In genomic region chr9:122368642-122369041, GRCh38 we compare ENCODE assay signal across 18 cellular contexts. TPM values are rescaled to one million over a fixed set of nuclear protein-coding genes. Genes with fewer than 3 reads are reported as not detected.
DNase-seq lines count a peak whose midpoint lies in the region; ATAC-seq, FAIRE-seq and TF ChIP-seq lines count a peak whose summit lies in the region.
"Had no signal": no experiment of that assay in that cellular context is flagged by ENCODE, and none has a peak within 500 bp of the region (broad histone marks: within the 10 kb centered on the region; RNA-seq: fewer than 3 reads in every experiment).

No MANE protein-coding gene starts in this region.

- no peak overlapping the region for H2BK20ac ChIP-seq in H1 (ENCODE audit: low read length)

- no peak overlapping the region for H3K27ac ChIP-seq in H1 (ENCODE audit: low read depth, low read length)
- H3K27ac ChIP-seq in spleen: no peak overlapping the region
- H3K27ac ChIP-seq: 22Rv1, A549, BLaER1 had no signal

- TF ChIP-seq CTCF in H1 (IDR thresholded peaks at IDR 0.05; ENCODE audit: control extremely low read depth in 1 of 3, insufficient read depth in 1 of 3, low read depth in 1 of 3, low read length in 3 of 3) (no peak), spleen (IDR thresholded peaks at IDR 0.05 in 8 of 11, conservative IDR thresholded peaks at IDR 0.05 in 3 of 11) (no peak)

- H3K56ac ChIP-seq in H1 (replicated peaks; ENCODE audit: insufficient read length, low read depth, low read length): no peak overlapping the region

- no peak overlapping the region for H3K23ac ChIP-seq in H1 (ENCODE audit: insufficient read length)

- CTCF ChIA-PET in H1 (lab: Charles Lee; ENCODE audit: partially characterized antibody): interaction anchor here (0.9 to 6.1 kb wide), 7 partner anchors 10 to 270 kb away, joined by 3 to 42 read pairs (median 4); no protein-coding TSS in a partner anchor

- H3K27ac Mint-ChIP-seq in stimulated activated naive CD8-positive, alpha-beta T cell treated with anti-CD3 and anti-CD28 coated beads, Interleukin-15, Interleukin-2, amounts not matched to agents 100 ng/mL and 50 ng/mL, for 24 hours: peak overlapping the region; percentile 41
- H3K27ac Mint-ChIP-seq in stimulated activated naive CD8-positive, alpha-beta T cell treated with anti-CD3 and anti-CD28 coated beads, Interleukin-15, amount 100 ng/mL, for 72 hours: no peak overlapping the region
- H3K27ac Mint-ChIP-seq: CD14-positive monocyte; CD4-positive, alpha-beta memory T cell had no signal

- no peak overlapping the region for H3K4ac ChIP-seq in H1 (replicated peaks; ENCODE audit: insufficient read length, low read depth, low read length)

- H3K36me3 ChIP-seq in H1 (ENCODE audit: control insufficient read depth in 2 of 4, insufficient read depth in 4 of 4, low read length in 3 of 4) (no peaks in the 10 kb centered on the region), spleen (no peaks in the 10 kb centered on the region)
- H3K36me3 ChIP-seq: BLaER1, HAP-1 had no signal

- no peak overlapping the region for H2BK120ac ChIP-seq in H1 (replicated peaks; ENCODE audit: low read depth, low read length)

- TF ChIP-seq EP300 in H1 (IDR thresholded peaks at IDR 0.05; ENCODE audit: borderline replicate concordance in 1 of 2, low read depth in 2 of 2, low read length in 2 of 2): no peak

- H2BK15ac ChIP-seq in H1 (ENCODE audit: low read length): peak overlapping the region; percentile 72; the same call in 1 of the 2 replicates

- no peaks in the 10 kb centered on the region for H3K79me2 ChIP-seq in H1 (ENCODE audit: control insufficient read depth in 1 of 2, insufficient read depth in 2 of 2, low read length in 2 of 2)

- POLR2A ChIA-PET in H1 (lab: Charles Lee; ENCODE audit: partially characterized antibody): interaction anchor here (1.0 kb wide), 1 partner anchor 242 kb away, joined by 3 read pairs; no protein-coding TSS in a partner anchor

- TF ChIP-seq RAD21 in H1 (IDR thresholded peaks at IDR 0.05 in 1 of 2, conservative IDR thresholded peaks at IDR 0.05 in 1 of 2; ENCODE audit: low read depth in 2 of 2, low read length in 2 of 2): no peak

- no peaks in the 10 kb centered on the region for H3K79me1 ChIP-seq in H1 (ENCODE audit: low read depth, low read length)

- H4K20me1 ChIP-seq in H1 (replicated peaks in 1 of 2; ENCODE audit: control insufficient read depth in 1 of 2, insufficient read depth in 2 of 2, low read length in 2 of 2): no peaks in the 10 kb centered on the region
- H4K20me1 ChIP-seq: BLaER1 had no signal

- no peak for FAIRE-seq in H1 (lab: Jason Lieb, UNC)
- FAIRE-seq: A549 had no signal

- H3K9me3 ChIP-seq in H1 (ENCODE audit: insufficient read depth in 2 of 2, low read depth in 1 of 2, low read length in 1 of 2) (no peaks in the 10 kb centered on the region), spleen (no peaks in the 10 kb centered on the region)
- H3K9me3 ChIP-seq: A549, BLaER1, HAP-1 had no signal

- H3K4me1 ChIP-seq in H1 (replicated peaks in 1 of 4; ENCODE audit: control insufficient read depth in 3 of 4, insufficient read depth in 4 of 4, low read length in 3 of 4) (peaks cover 4 to 6% (median 5%) of the 10 kb centered on the region in 4 experiments; a peak in 4 of 7 replicates), spleen (peaks cover 7 to 38% (median 20%) of the 10 kb centered on the region in 6 donors)

- H3K36me3 Mint-ChIP-seq in stimulated activated naive CD8-positive, alpha-beta T cell treated with anti-CD3 and anti-CD28 coated beads, Interleukin-15, Interleukin-2, amounts not matched to agents 100 ng/mL and 50 ng/mL, for 24 hours (ENCODE audit: low read depth): no peaks in the 10 kb centered on the region
- H3K36me3 Mint-ChIP-seq: CD4-positive, alpha-beta memory T cell had no signal

- no peak for DNase-seq in stimulated activated naive CD8-positive, alpha-beta T cell treated with anti-CD3 and anti-CD28 coated beads, Interleukin-15, amount 100 ng/mL, for 72 hours
- DNase-seq in H1 (ENCODE audit: low read depth in 1 of 2, low spot score in 2 of 2): no peak
- DNase-seq in spleen: peak; percentile 41
- no peak for DNase-seq in NCI-H2107 (lab: John Stamatoyannopoulos, UW)
- no peak for DNase-seq in left cardiac atrium
- DNase-seq: AML-193; CD4-positive, alpha-beta memory T cell; DMS153; DMS79 treated with DMSO at 0.1 percent for 48 hours; GF-D8; KG1 had no signal

- H3K23me2 ChIP-seq in H1 (ENCODE audit: low read depth, low read length): peaks cover 8% of the 10 kb centered on the region

- H3K4me1 Mint-ChIP-seq in stimulated activated naive CD8-positive, alpha-beta T cell treated with anti-CD3 and anti-CD28 coated beads, Interleukin-15, Interleukin-2, amounts not matched to agents 100 ng/mL and 50 ng/mL, for 24 hours (ENCODE audit: low read depth): peaks cover 14% of the 10 kb centered on the region
- peaks cover 14% of the 10 kb centered on the region for H3K4me1 Mint-ChIP-seq in stimulated activated naive CD8-positive, alpha-beta T cell treated with anti-CD3 and anti-CD28 coated beads, Interleukin-15, amount 100 ng/mL, for 72 hours

- peaks cover 29% of the 10 kb centered on the region for H3K27me3 Mint-ChIP-seq in stimulated activated naive CD8-positive, alpha-beta T cell treated with anti-CD3 and anti-CD28 coated beads, Interleukin-15, Interleukin-2, amounts not matched to agents 100 ng/mL and 50 ng/mL, for 24 hours
- H3K27me3 Mint-ChIP-seq in stimulated activated naive CD8-positive, alpha-beta T cell treated with anti-CD3 and anti-CD28 coated beads, Interleukin-15, amount 100 ng/mL, for 72 hours: peaks cover 37% of the 10 kb centered on the region

- WGBS in H1 (ENCODE audit: extremely low coverage in 1 of 2, insufficient coverage in 1 of 2, insufficient read length in 1 of 2, insufficient replicate concordance in 2 of 2, low coverage in 1 of 2, low lambda C conversion rate in 2 of 2, missing lambda C conversion rate in 1 of 2), 2 experiments: 82% methylated on average over 1 of the region's 1 CpG; no CpG with 5 or more reads in 1 of the 2 experiments
- 94 to 100% (median 100%) methylated on average over 1 of the region's 1 CpG for WGBS in spleen, 5 donors

- H3K4me2 ChIP-seq in H1 (ENCODE audit: insufficient read depth in 1 of 2, low read depth in 2 of 2, low read length in 2 of 2): no peak overlapping the region
- H3K4me2 ChIP-seq: A549 had no signal

- H3K27me3 ChIP-seq in H1 (replicated peaks in 1 of 4; ENCODE audit: control insufficient read depth in 3 of 4, extremely low read depth in 1 of 4, insufficient read depth in 3 of 4, low read length in 3 of 4) (peaks cover 5 to 40% (median 34%) of the 10 kb centered on the region in 4 experiments), spleen (replicated peaks in 1 of 7) (peaks cover 0 to 24% (median 0%) of the 10 kb centered on the region in 7 donors)
- H3K27me3 ChIP-seq: BLaER1 had no signal

- ATAC-seq in stimulated activated naive CD8-positive, alpha-beta T cell treated with anti-CD3 and anti-CD28 coated beads, Interleukin-15, amount 100 ng/mL, for 72 hours: no peak
- ATAC-seq in HG02610 (IDR thresholded peaks at IDR 0.05; ENCODE audit: unreplicated experiment) (no peak), left cardiac atrium (no peak)
- ATAC-seq: A549 had no signal

- H2BK5ac ChIP-seq in H1 (ENCODE audit: low read depth, low read length): no peak overlapping the region

- H2AK5ac ChIP-seq in H1 (ENCODE audit: low read depth, low read length): no peak overlapping the region; the same call in 1 of the 2 replicates

- H3K9ac ChIP-seq in H1 (replicated peaks in 1 of 4; ENCODE audit: extremely low read depth in 1 of 4, low read depth in 3 of 4, low read length in 3 of 4): no peak overlapping the region
- H3K9ac ChIP-seq: BLaER1 had no signal

- intact Hi-C loops in spleen (cut with DNase I; ENCODE audit: low total_unique reads): no loop called here
- intact Hi-C loops in left cardiac atrium (cut with DNase I): no loop called here

- no peak overlapping the region for H3K18ac ChIP-seq in H1 (ENCODE audit: extremely low read depth, low read length)

- no peak overlapping the region; the same call in 1 of the 2 replicates for H4K8ac ChIP-seq in H1 (ENCODE audit: extremely low read depth, insufficient read depth, low read length)

- no peak overlapping the region for H3K14ac ChIP-seq in H1 (ENCODE audit: insufficient read length)

- H2BK12ac ChIP-seq in H1 (ENCODE audit: low read depth, low read length): no peak overlapping the region

- H3K4me3 Mint-ChIP-seq in stimulated activated naive CD8-positive, alpha-beta T cell treated with anti-CD3 and anti-CD28 coated beads, Interleukin-15, Interleukin-2, amounts not matched to agents 100 ng/mL and 50 ng/mL, for 24 hours: no peak overlapping the region
- no peak overlapping the region for H3K4me3 Mint-ChIP-seq in stimulated activated naive CD8-positive, alpha-beta T cell treated with anti-CD3 and anti-CD28 coated beads, Interleukin-15, amount 100 ng/mL, for 72 hours
- H3K4me3 Mint-ChIP-seq: CD4-positive, alpha-beta memory T cell had no signal

- H4K91ac ChIP-seq in H1 (replicated peaks; ENCODE audit: insufficient read length, low read length): peak overlapping the region; percentile 59

- H4K5ac ChIP-seq in H1 (ENCODE audit: insufficient read length, low read depth, low read length): no peak overlapping the region

- H3K9me3 Mint-ChIP-seq in stimulated activated naive CD8-positive, alpha-beta T cell treated with anti-CD3 and anti-CD28 coated beads, Interleukin-15, Interleukin-2, amounts not matched to agents 100 ng/mL and 50 ng/mL, for 24 hours: peaks cover 3% of the 10 kb centered on the region
- peaks cover 0 to 4% of the 10 kb centered on the region in 2 donors for H3K9me3 Mint-ChIP-seq in stimulated activated naive CD8-positive, alpha-beta T cell treated with anti-CD3 and anti-CD28 coated beads, Interleukin-15, amount 100 ng/mL, for 72 hours

- TF ChIP-seq POLR2A in H1 (IDR thresholded peaks at IDR 0.05; ENCODE audit: control extremely low read depth in 1 of 2, low read depth in 2 of 2, low read length in 2 of 2) (no peak), spleen (IDR thresholded peaks at IDR 0.05) (no peak)

- H2AFZ ChIP-seq in H1 (ENCODE audit: low read length): no peak overlapping the region

- no peak overlapping the region for H3K4me3 ChIP-seq in H1 (ENCODE audit: extremely low read depth in 1 of 4, insufficient read depth in 2 of 4, low read depth in 3 of 4, low read length in 4 of 4)
- H3K4me3 ChIP-seq in spleen: no peak overlapping the region
- H3K4me3 ChIP-seq: A549, BLaER1, HAP-1 had no signal

TF ChIP-seq in H1, 55 proteins besides CTCF, POLR2A, EP300 and RAD21 (continues in another document):
- no peak for TF ChIP-seq MAFK (IDR thresholded peaks at IDR 0.05; ENCODE audit: low read depth, low read length)

RNA-seq across cellular contexts. Expression of gene PTGS1, which starts 2.2 kb away (rescaled TPM):
- 1.1 and 1.3 TPM in 2 replicates for total RNA-seq in H1 (2021; fragmentation: NEBNext Ultra II Directional; extraction: Animal tissue kit (Norgen Biotek cat#: 25700))
- 1.9 and 2.4 TPM in 2 replicates for polyA plus RNA-seq in H1 (2011; rRNA removed)
- 1.9 TPM for polyA plus RNA-seq in H1 (2011; cell fraction: cytosol; rRNA removed)
- polyA plus RNA-seq in H1 (2011; cell fraction: nucleus; rRNA removed): 2.9 TPM
- polyA plus RNA-seq in H1 (2012, experiment 1 of 2): 0.93 to 2.0 TPM (median 1.7 TPM) in 4 replicates
- 1.00 TPM for polyA plus RNA-seq in H1 (2012, experiment 2 of 2)
- polyA plus RNA-seq in H1 (2013, experiment 1 of 2): 1.4 TPM
- polyA plus RNA-seq in H1 (2013, experiment 2 of 2): 1.5 TPM
- 1.8 and 2.2 TPM in 2 replicates for polyA minus RNA-seq in H1 (2011; rRNA and poly(A)+ RNA removed)
- 1.2 TPM for polyA minus RNA-seq in H1 (2011; cell fraction: cytosol; rRNA and poly(A)+ RNA removed)
- 1.1 TPM for polyA minus RNA-seq in H1 (2011; cell fraction: nucleus; rRNA and poly(A)+ RNA removed)
- total RNA-seq in spleen: 10 to 100 TPM; 13.6 to 18.6 (median 15.3) TPM
- 1 to 10 TPM; 2.8 to 5.9 (median 4.9) TPM for polyA plus RNA-seq in spleen
- total RNA-seq in left cardiac atrium: 10 to 100 TPM in 1 of 2 donors, 1 to 10 TPM in 1; 6.0 to 37.3 TPM
